10 cellular contexts compared by ENCODE assay signal in genomic region chr3:113606539-113607218, GRCh38.
DNase-seq lines count a peak whose midpoint lies in the region; ATAC-seq and TF ChIP-seq lines count a peak whose summit lies in the region.
"Had no signal": no experiment of that assay in that cellular context is flagged by ENCODE, and none has a peak within 500 bp of the region (broad histone marks: within the 10 kb centered on the region; RNA-seq: fewer than 3 reads in every experiment).

No MANE protein-coding gene starts in this region.

- no peaks in the 10 kb centered on the region for H3K79me1 ChIP-seq in neuronal stem cell (ENCODE audit: low read depth, low read length)

- CTCF ChIA-PET in SK-N-SH (lab: Yijun Ruan, JAX), result interaction anchor here (1.1 to 1.3 kb wide), 2 partner anchors 10 to 29 kb away, joined by 3 to 4 read pairs; no protein-coding TSS in a partner anchor

- H3K36me3 ChIP-seq in neuronal stem cell (replicated peaks in 1 of 2; ENCODE audit: control insufficient read depth in 2 of 2, insufficient read depth in 2 of 2, low read length in 2 of 2), result no peaks in the 10 kb centered on the region
- H3K36me3 ChIP-seq in SK-N-SH (replicated peaks in 1 of 2; ENCODE audit: control insufficient read depth in 1 of 2, insufficient read depth in 2 of 2, low read length in 1 of 2), result no peaks in the 10 kb centered on the region
- H3K36me3 ChIP-seq: thoracic aorta had no signal

- no peak overlapping the region for H4K91ac ChIP-seq in neuronal stem cell (ENCODE audit: low read depth, low read length, poor library complexity)

- H3K9me2 ChIP-seq in SK-N-SH, result no peaks in the 10 kb centered on the region

- no peaks in the 10 kb centered on the region for H3K79me2 ChIP-seq in SK-N-SH (ENCODE audit: insufficient read depth)

- no peak overlapping the region for H3K18ac ChIP-seq in neuronal stem cell (ENCODE audit: low read length)

- TF ChIP-seq CTCF in SK-N-SH (IDR thresholded peaks at IDR 0.05), result no peak

- H4K8ac ChIP-seq in neuronal stem cell (ENCODE audit: low read depth, low read length), result no peak overlapping the region

- H2BK15ac ChIP-seq in neuronal stem cell (ENCODE audit: low read length), result no peak overlapping the region

- H2BK120ac ChIP-seq in neuronal stem cell (ENCODE audit: low read depth, low read length), result no peak overlapping the region

- H3K4me2 ChIP-seq in neuronal stem cell (ENCODE audit: insufficient read depth, low read length, poor library complexity, severe bottlenecking) (no peak overlapping the region), SK-N-SH (no peak overlapping the region)
- H3K4me2 ChIP-seq: A549 had no signal

- H3K9me3 ChIP-seq in neuronal stem cell (replicated peaks in 1 of 2; ENCODE audit: control insufficient read depth in 2 of 2, insufficient read depth in 1 of 2, low read depth in 1 of 2, low read length in 2 of 2) (no peaks in the 10 kb centered on the region), SK-N-SH (no peaks in the 10 kb centered on the region)
- H3K9me3 ChIP-seq: A549, thoracic aorta had no signal

- WGBS in neuronal stem cell (ENCODE audit: extremely low coverage in 2 of 2, insufficient read length in 2 of 2, insufficient replicate concordance in 1 of 2), 2 donors, result no CpG with 5 or more reads among the region's 8 CpGs
- WGBS in SK-N-SH (ENCODE audit: low lambda C conversion rate), result 37% methylated on average over 6 of the region's 8 CpGs

- H3K4me3 ChIP-seq in neuronal stem cell (ENCODE audit: low read length in 2 of 2) (no peak overlapping the region), SK-N-SH (ENCODE audit: low read depth in 2 of 2, low read length in 1 of 2) (no peak overlapping the region)
- H3K4me3 ChIP-seq: A549, thoracic aorta had no signal

- peak; percentile 87 to 91 for ATAC-seq in activated CD4-positive, CD25-positive, alpha-beta regulatory T cell treated with anti-CD3 and anti-CD28 coated beads, Interleukin-2, amount 50 U/mL, for 24 hours
- peak; percentile 98 for ATAC-seq in HG03139 (IDR thresholded peaks at IDR 0.05; ENCODE audit: unreplicated experiment)
- ATAC-seq: A549 had no signal

- H3K4me1 ChIP-seq in neuronal stem cell (ENCODE audit: control insufficient read depth in 2 of 2, insufficient read depth in 1 of 2, low read depth in 1 of 2, low read length in 2 of 2) (peaks cover 3 to 7% of the 10 kb centered on the region in 2 donors), SK-N-SH (ENCODE audit: control insufficient read depth in 1 of 2, insufficient read depth in 2 of 2, low read depth in 1 of 2, low read length in 1 of 2) (no peaks in the 10 kb centered on the region)
- H3K4me1 ChIP-seq: A549 had no signal

- no peak overlapping the region for H2BK12ac ChIP-seq in neuronal stem cell (ENCODE audit: low read length)

- no peak overlapping the region for H3K27ac ChIP-seq in neuronal stem cell (replicated peaks; ENCODE audit: low read length)
- H3K27ac ChIP-seq in SK-N-SH (ENCODE audit: low read depth in 2 of 2, low read length in 1 of 2), result no peak overlapping the region
- H3K27ac ChIP-seq: A549, thoracic aorta had no signal

- H3F3A ChIP-seq in SK-N-SH (replicated peaks; ENCODE audit: insufficient read depth), result no peaks in the 10 kb centered on the region

- H3K9ac ChIP-seq in neuronal stem cell (ENCODE audit: low read depth, low read length, poor library complexity), result no peak overlapping the region
- no peak overlapping the region for H3K9ac ChIP-seq in SK-N-SH

- H4K20me1 ChIP-seq in SK-N-SH (ENCODE audit: insufficient read depth), result no peaks in the 10 kb centered on the region

- no peak overlapping the region for H3K23ac ChIP-seq in neuronal stem cell (ENCODE audit: low read depth, low read length, poor library complexity)

- H3K4ac ChIP-seq in neuronal stem cell (ENCODE audit: low read length), result no peak overlapping the region

- H3K27me3 ChIP-seq in neuronal stem cell (ENCODE audit: control insufficient read depth in 3 of 3, insufficient read depth in 3 of 3, low read depth in 1 of 3, low read length in 3 of 3) (no peaks in the 10 kb centered on the region), SK-N-SH (ENCODE audit: insufficient read depth) (no peaks in the 10 kb centered on the region)

- TF ChIP-seq EP300 in SK-N-SH (IDR thresholded peaks at IDR 0.05; ENCODE audit: borderline replicate concordance in 1 of 2, low read depth in 1 of 2, low read length in 1 of 2), result no peak

- no peak overlapping the region for H3K14ac ChIP-seq in neuronal stem cell (ENCODE audit: low read length)

- TF ChIP-seq RAD21 in SK-N-SH (IDR thresholded peaks at IDR 0.05; ENCODE audit: low read length), result no peak

- H2AFZ ChIP-seq in neuronal stem cell (ENCODE audit: low read length) (peak overlapping the region; percentile 64), SK-N-SH (ENCODE audit: low read depth) (no peak overlapping the region)

- no peak overlapping the region for H2BK5ac ChIP-seq in neuronal stem cell (ENCODE audit: low read length)

- DNase-seq in activated CD4-positive, CD25-positive, alpha-beta regulatory T cell (lab: John Stamatoyannopoulos, UW), result no peak
- DNase-seq in activated CD4-positive, alpha-beta T cell treated with anti-CD3 and anti-CD28 coated beads, Interleukin-2, amount 50 U/mL, for 1 hour, result peak; percentile 3
- DNase-seq in neuronal stem cell (ENCODE audit: low spot score) (no peak), NCI-H748 treated with DMSO at 0.1 percent for 48 hours (lab: John Stamatoyannopoulos, UW) (no peak), SK-N-SH (no peak), anterior cingulate cortex (lab: John Stamatoyannopoulos, UW) (no peak)

- POLR2A ChIA-PET in SK-N-SH (lab: Yijun Ruan, JAX), result no interaction called here

- H2AK5ac ChIP-seq in neuronal stem cell (ENCODE audit: low read depth, low read length), result no peak overlapping the region

TF ChIP-seq in SK-N-SH, 30 proteins besides CTCF, POLR2A, EP300 and RAD21:
- TF ChIP-seq FOXJ3 (CRISPR knock-in tag; IDR thresholded peaks at IDR 0.05) (no peak), NRF1 (IDR thresholded peaks at IDR 0.05; ENCODE audit: low read depth, low read length) (no peak), TEAD4 (IDR thresholded peaks at IDR 0.05; ENCODE audit: borderline replicate concordance, insufficient read depth) (no peak), RFX5 (IDR thresholded peaks at IDR 0.05; ENCODE audit: low read length) (no peak), RXRA (IDR thresholded peaks at IDR 0.05; ENCODE audit: borderline replicate concordance, low read depth) (no peak), PBX3 (IDR thresholded peaks at IDR 0.05) (no peak)
